Comparison of ENCODE assay signal across 1 cellular context in the genomic region with DNA sequence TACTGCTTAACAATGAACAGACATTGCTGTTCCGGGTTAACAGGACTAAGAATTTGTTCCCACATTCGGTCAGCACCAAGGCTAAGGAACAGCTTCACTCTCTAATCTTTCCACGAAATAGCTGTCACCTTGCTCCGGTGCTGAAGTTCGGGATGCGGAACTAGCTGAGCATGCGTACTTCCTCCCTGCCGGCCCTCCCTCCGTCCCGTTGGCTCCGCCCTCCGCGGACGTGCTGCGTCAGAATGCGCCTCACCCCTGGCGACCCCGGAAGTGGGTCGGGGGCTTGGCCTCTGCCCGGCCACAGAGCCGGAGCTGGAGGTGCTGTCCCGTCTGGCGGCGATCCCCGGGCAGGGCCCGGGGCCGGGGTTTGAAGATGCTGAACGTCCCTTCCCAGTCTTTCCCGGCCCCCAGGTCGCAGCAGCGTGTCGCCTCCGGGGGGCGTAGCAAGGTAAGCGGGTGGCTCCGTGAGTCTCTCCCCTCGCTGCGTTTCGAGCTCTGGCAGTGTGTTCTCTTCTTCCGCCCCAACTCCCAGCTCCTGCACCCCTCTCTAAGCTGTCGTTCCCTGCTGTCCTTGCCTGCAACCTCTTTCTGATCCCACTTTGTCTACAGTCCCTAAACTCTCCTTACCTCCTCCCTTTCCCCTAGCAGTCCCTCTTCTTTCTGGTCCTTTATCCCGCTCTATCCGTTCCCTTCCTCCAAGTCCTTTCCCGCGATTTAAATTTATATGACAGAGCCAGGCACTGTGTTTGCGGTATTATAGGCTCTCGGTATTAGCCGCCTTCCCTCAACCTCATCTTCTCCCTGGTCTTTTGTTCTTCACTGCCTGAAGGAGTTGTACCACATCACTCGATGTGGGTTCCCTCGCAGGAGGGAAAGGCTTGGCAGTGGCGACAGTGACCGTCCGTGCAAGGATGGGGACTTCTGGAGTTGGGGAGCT.
TF ChIP-seq lines count a peak whose summit lies in the region.

A gene with protein sequence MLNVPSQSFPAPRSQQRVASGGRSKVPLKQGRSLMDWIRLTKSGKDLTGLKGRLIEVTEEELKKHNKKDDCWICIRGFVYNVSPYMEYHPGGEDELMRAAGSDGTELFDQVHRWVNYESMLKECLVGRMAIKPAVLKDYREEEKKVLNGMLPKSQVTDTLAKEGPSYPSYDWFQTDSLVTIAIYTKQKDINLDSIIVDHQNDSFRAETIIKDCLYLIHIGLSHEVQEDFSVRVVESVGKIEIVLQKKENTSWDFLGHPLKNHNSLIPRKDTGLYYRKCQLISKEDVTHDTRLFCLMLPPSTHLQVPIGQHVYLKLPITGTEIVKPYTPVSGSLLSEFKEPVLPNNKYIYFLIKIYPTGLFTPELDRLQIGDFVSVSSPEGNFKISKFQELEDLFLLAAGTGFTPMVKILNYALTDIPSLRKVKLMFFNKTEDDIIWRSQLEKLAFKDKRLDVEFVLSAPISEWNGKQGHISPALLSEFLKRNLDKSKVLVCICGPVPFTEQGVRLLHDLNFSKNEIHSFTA (plus strand): TSS at position 280 of the 937 bp plus-strand sequence. CDS start 94 bp downstream, at position 374.

TF ChIP-seq in HepG2, 621 proteins besides CTCF, POLR2A, EP300 and RAD21 (continued from another document and continues in another):
- TF ChIP-seq, protein P1, sequence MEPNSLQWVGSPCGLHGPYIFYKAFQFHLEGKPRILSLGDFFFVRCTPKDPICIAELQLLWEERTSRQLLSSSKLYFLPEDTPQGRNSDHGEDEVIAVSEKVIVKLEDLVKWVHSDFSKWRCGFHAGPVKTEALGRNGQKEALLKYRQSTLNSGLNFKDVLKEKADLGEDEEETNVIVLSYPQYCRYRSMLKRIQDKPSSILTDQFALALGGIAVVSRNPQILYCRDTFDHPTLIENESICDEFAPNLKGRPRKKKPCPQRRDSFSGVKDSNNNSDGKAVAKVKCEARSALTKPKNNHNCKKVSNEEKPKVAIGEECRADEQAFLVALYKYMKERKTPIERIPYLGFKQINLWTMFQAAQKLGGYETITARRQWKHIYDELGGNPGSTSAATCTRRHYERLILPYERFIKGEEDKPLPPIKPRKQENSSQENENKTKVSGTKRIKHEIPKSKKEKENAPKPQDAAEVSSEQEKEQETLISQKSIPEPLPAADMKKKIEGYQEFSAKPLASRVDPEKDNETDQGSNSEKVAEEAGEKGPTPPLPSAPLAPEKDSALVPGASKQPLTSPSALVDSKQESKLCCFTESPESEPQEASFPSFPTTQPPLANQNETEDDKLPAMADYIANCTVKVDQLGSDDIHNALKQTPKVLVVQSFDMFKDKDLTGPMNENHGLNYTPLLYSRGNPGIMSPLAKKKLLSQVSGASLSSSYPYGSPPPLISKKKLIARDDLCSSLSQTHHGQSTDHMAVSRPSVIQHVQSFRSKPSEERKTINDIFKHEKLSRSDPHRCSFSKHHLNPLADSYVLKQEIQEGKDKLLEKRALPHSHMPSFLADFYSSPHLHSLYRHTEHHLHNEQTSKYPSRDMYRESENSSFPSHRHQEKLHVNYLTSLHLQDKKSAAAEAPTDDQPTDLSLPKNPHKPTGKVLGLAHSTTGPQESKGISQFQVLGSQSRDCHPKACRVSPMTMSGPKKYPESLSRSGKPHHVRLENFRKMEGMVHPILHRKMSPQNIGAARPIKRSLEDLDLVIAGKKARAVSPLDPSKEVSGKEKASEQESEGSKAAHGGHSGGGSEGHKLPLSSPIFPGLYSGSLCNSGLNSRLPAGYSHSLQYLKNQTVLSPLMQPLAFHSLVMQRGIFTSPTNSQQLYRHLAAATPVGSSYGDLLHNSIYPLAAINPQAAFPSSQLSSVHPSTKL (CRISPR knock-in tag; IDR thresholded peaks at IDR 0.05) = peak; percentile 86
- TF ChIP-seq FOXK2 (IDR thresholded peaks at IDR 0.05) (no peak), TCF12 (IDR thresholded peaks at IDR 0.05) (no peak), TCF12 (CRISPR knock-in tag; IDR thresholded peaks at IDR 0.05) (no peak), CCDC6 (CRISPR knock-in tag; IDR thresholded peaks at IDR 0.05) (peak; percentile 55; the same call in 1 of the 2 replicates), ZNF577 (CRISPR knock-in tag; IDR thresholded peaks at IDR 0.05; ENCODE audit: borderline replicate concordance, low read depth) (0 out of 2 replicates have a peak, but pooled peaks have one; percentile 44), ZNF570 (CRISPR knock-in tag; IDR thresholded peaks at IDR 0.05; ENCODE audit: borderline replicate concordance) (peak; percentile 83; the same call in 1 of the 2 replicates), ZNF431 (CRISPR knock-in tag; IDR thresholded peaks at IDR 0.05; ENCODE audit: borderline replicate concordance, low read depth) (peak; percentile 87; the same call in 1 of the 2 replicates), MEIS2 (CRISPR knock-in tag; IDR thresholded peaks at IDR 0.05) (peak; percentile 95), HNRNPL (IDR thresholded peaks at IDR 0.05; ENCODE audit: low read depth, low read length) (no peak), CEBPB (IDR thresholded peaks at IDR 0.05; ENCODE audit: borderline replicate concordance, low read depth, low read length) (no peak), FOXC1 (CRISPR knock-in tag; IDR thresholded peaks at IDR 0.05; ENCODE audit: borderline replicate concordance) (peak; percentile 80; the same call in 1 of the 2 replicates), ZNF510 (CRISPR knock-in tag; IDR thresholded peaks at IDR 0.05; ENCODE audit: low read depth) (no peak), HNRNPUL1 (IDR thresholded peaks at IDR 0.05; ENCODE audit: low read depth, low read length) (no peak), NCOA2 (CRISPR knock-in tag; IDR thresholded peaks at IDR 0.05) (peak; percentile 86), SKI (IDR thresholded peaks at IDR 0.05; ENCODE audit: partially characterized antibody) (peak; percentile 31), MAX (IDR thresholded peaks at IDR 0.05) (peak; percentile 37), NR1H2 (CRISPR knock-in tag; IDR thresholded peaks at IDR 0.05; ENCODE audit: borderline replicate concordance, low read depth) (peak; percentile 88; the same call in 1 of the 2 replicates), HDAC6 (IDR thresholded peaks at IDR 0.05; ENCODE audit: low read depth, low read length) (no peak), ZNF282 (IDR thresholded peaks at IDR 0.05; ENCODE audit: partially characterized antibody) (no peak), ZNF841 (CRISPR knock-in tag; IDR thresholded peaks at IDR 0.05; ENCODE audit: borderline replicate concordance) (peak; percentile 54; the same call in 1 of the 2 replicates), ZNF737 (CRISPR knock-in tag; IDR thresholded peaks at IDR 0.05; ENCODE audit: borderline replicate concordance) (no peak), IRX3 (CRISPR knock-in tag; IDR thresholded peaks at IDR 0.05; ENCODE audit: borderline replicate concordance, low read depth) (peak; percentile 99), ZMYM2 (CRISPR knock-in tag; IDR thresholded peaks at IDR 0.05) (no peak), ZNF274 (CRISPR knock-in tag; IDR thresholded peaks at IDR 0.05) (peak; percentile 72; the same call in 1 of the 2 replicates)
- TF ChIP-seq, protein P2, sequence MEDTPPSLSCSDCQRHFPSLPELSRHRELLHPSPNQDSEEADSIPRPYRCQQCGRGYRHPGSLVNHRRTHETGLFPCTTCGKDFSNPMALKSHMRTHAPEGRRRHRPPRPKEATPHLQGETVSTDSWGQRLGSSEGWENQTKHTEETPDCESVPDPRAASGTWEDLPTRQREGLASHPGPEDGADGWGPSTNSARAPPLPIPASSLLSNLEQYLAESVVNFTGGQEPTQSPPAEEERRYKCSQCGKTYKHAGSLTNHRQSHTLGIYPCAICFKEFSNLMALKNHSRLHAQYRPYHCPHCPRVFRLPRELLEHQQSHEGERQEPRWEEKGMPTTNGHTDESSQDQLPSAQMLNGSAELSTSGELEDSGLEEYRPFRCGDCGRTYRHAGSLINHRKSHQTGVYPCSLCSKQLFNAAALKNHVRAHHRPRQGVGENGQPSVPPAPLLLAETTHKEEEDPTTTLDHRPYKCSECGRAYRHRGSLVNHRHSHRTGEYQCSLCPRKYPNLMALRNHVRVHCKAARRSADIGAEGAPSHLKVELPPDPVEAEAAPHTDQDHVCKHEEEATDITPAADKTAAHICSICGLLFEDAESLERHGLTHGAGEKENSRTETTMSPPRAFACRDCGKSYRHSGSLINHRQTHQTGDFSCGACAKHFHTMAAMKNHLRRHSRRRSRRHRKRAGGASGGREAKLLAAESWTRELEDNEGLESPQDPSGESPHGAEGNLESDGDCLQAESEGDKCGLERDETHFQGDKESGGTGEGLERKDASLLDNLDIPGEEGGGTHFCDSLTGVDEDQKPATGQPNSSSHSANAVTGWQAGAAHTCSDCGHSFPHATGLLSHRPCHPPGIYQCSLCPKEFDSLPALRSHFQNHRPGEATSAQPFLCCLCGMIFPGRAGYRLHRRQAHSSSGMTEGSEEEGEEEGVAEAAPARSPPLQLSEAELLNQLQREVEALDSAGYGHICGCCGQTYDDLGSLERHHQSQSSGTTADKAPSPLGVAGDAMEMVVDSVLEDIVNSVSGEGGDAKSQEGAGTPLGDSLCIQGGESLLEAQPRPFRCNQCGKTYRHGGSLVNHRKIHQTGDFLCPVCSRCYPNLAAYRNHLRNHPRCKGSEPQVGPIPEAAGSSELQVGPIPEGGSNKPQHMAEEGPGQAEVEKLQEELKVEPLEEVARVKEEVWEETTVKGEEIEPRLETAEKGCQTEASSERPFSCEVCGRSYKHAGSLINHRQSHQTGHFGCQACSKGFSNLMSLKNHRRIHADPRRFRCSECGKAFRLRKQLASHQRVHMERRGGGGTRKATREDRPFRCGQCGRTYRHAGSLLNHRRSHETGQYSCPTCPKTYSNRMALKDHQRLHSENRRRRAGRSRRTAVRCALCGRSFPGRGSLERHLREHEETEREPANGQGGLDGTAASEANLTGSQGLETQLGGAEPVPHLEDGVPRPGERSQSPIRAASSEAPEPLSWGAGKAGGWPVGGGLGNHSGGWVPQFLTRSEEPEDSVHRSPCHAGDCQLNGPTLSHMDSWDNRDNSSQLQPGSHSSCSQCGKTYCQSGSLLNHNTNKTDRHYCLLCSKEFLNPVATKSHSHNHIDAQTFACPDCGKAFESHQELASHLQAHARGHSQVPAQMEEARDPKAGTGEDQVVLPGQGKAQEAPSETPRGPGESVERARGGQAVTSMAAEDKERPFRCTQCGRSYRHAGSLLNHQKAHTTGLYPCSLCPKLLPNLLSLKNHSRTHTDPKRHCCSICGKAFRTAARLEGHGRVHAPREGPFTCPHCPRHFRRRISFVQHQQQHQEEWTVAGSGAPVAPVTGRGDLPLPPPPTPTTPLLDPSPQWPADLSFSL (CRISPR knock-in tag; IDR thresholded peaks at IDR 0.05) = 0 out of 2 replicates have a peak, but pooled peaks have one; percentile 47
- TF ChIP-seq, protein P3, sequence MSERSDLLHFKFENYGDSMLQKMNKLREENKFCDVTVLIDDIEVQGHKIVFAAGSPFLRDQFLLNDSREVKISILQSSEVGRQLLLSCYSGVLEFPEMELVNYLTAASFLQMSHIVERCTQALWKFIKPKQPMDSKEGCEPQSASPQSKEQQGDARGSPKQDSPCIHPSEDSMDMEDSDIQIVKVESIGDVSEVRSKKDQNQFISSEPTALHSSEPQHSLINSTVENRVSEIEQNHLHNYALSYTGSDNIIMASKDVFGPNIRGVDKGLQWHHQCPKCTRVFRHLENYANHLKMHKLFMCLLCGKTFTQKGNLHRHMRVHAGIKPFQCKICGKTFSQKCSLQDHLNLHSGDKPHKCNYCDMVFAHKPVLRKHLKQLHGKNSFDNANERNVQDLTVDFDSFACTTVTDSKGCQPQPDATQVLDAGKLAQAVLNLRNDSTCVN (CRISPR knock-in tag; IDR thresholded peaks at IDR 0.05; ENCODE audit: borderline replicate concordance) = peak; percentile 95
- TF ChIP-seq, protein P4, sequence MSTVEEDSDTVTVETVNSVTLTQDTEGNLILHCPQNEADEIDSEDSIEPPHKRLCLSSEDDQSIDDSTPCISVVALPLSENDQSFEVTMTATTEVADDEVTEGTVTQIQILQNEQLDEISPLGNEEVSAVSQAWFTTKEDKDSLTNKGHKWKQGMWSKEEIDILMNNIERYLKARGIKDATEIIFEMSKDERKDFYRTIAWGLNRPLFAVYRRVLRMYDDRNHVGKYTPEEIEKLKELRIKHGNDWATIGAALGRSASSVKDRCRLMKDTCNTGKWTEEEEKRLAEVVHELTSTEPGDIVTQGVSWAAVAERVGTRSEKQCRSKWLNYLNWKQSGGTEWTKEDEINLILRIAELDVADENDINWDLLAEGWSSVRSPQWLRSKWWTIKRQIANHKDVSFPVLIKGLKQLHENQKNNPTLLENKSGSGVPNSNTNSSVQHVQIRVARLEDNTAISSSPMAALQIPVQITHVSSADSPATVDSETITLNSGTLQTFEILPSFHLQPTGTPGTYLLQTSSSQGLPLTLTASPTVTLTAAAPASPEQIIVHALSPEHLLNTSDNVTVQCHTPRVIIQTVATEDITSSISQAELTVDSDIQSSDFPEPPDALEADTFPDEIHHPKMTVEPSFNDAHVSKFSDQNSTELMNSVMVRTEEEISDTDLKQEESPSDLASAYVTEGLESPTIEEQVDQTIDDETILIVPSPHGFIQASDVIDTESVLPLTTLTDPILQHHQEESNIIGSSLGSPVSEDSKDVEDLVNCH (CRISPR knock-in tag; IDR thresholded peaks at IDR 0.05) = peak; percentile 44; the same call in 1 of the 2 replicates
- TF ChIP-seq, protein P5, sequence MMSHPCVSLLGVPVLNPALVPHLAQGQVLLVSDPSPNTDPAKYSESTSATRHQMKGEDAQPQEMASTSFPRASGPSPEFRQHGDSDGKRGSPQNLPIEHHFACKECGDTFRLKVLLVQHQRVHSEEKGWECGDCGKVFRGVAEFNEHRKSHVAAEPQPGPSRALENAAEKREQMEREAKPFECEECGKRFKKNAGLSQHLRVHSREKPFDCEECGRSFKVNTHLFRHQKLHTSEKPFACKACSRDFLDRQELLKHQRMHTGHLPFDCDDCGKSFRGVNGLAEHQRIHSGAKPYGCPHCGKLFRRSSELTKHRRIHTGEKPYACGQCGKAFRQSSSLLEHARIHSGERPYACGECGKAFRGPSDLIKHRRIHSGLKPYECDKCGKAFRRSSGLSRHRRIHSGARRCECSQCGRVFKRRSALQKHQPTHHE (CRISPR knock-in tag; IDR thresholded peaks at IDR 0.05; ENCODE audit: borderline replicate concordance) = peak; percentile 62; the same call in 1 of the 2 replicates
- TF ChIP-seq, protein P6, sequence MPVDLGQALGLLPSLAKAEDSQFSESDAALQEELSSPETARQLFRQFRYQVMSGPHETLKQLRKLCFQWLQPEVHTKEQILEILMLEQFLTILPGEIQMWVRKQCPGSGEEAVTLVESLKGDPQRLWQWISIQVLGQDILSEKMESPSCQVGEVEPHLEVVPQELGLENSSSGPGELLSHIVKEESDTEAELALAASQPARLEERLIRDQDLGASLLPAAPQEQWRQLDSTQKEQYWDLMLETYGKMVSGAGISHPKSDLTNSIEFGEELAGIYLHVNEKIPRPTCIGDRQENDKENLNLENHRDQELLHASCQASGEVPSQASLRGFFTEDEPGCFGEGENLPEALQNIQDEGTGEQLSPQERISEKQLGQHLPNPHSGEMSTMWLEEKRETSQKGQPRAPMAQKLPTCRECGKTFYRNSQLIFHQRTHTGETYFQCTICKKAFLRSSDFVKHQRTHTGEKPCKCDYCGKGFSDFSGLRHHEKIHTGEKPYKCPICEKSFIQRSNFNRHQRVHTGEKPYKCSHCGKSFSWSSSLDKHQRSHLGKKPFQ (CRISPR knock-in tag; IDR thresholded peaks at IDR 0.05; ENCODE audit: insufficient replicate concordance) = peak; percentile 71
